27 cellular contexts compared by ENCODE assay signal in genomic region chr3:105513886-105514285, GRCh38.
"Had no signal": no experiment of that assay in that cellular context is flagged by ENCODE, and none has a peak within 500 bp of the region (broad histone marks: within the 10 kb centered on the region; RNA-seq: fewer than 3 reads in every experiment).

No MANE protein-coding gene starts in this region.

- H3K4me3 ChIP-seq: coronary artery, lower lobe of right lung, tibial nerve had no signal

- H3K27ac Mint-ChIP-seq: activated CD4-positive, alpha-beta memory T cell treated with anti-CD3 and anti-CD28 coated beads for 36 hours; activated CD4-positive, alpha-beta T cell treated with anti-CD3 and anti-CD28 coated beads for 36 hours; activated CD8-positive, alpha-beta memory T cell treated with anti-CD3 and anti-CD28 coated beads, Interleukin-2, amount 10 ng/mL, durations not matched to agents 7 days and 5 days; activated naive CD8-positive, alpha-beta T cell treated with anti-CD3 and anti-CD28 coated beads for 36 hours; activated T-helper 17 cell treated with anti-CD3 and anti-CD28 coated beads, Interleukin-2, amount 50 U/mL, for 72 hours; nephron progenitor cell; T-helper 2 cell treated with Interferon-gamma antibody and Interleukin-4, amounts not matched to agents 5 μg/mL and 100 μg/mL, for 36 hours; WTC11 had no signal

- H3K27ac ChIP-seq: coronary artery, lower lobe of right lung, tibial nerve had no signal

- H3K4me1 ChIP-seq: lower lobe of right lung had no signal

- H3K4me3 Mint-ChIP-seq: activated CD4-positive, alpha-beta memory T cell treated with anti-CD3 and anti-CD28 coated beads for 36 hours; activated CD4-positive, alpha-beta T cell treated with anti-CD3 and anti-CD28 coated beads for 36 hours; activated CD8-positive, alpha-beta memory T cell treated with anti-CD3 and anti-CD28 coated beads, Interleukin-2, amount 10 ng/mL, durations not matched to agents 7 days and 5 days; activated naive CD8-positive, alpha-beta T cell treated with anti-CD3 and anti-CD28 coated beads for 36 hours; activated T-helper 17 cell treated with anti-CD3 and anti-CD28 coated beads, Interleukin-2, amount 50 U/mL, for 72 hours; central memory CD8-positive, alpha-beta T cell; nephron progenitor cell; T-helper 2 cell treated with Interferon-gamma antibody and Interleukin-4, amounts not matched to agents 5 μg/mL and 100 μg/mL, for 36 hours; WTC11 had no signal

- ATAC-seq: activated CD4-positive, alpha-beta T cell treated with anti-CD3 and anti-CD28 coated beads for 36 hours; activated CD8-positive, alpha-beta memory T cell treated with anti-CD3 and anti-CD28 coated beads, Interleukin-2, amount 10 ng/mL, durations not matched to agents 7 days and 5 days; activated T-helper 17 cell treated with anti-CD3 and anti-CD28 coated beads, Interleukin-2, amount 50 U/mL, for 72 hours; esophagus mucosa; lower lobe of right lung; stimulated activated naive CD8-positive, alpha-beta T cell treated with anti-CD3 and anti-CD28 coated beads, Interleukin-15, Interleukin-2, amounts not matched to agents 100 U/mL and 50 U/mL, for 24 hours; WTC11 had no signal

- FAIRE-seq: keratinocyte, TTC549, urothelium cell line had no signal

- H3K27me3 ChIP-seq: brain microvascular endothelial cell, tibial nerve had no signal

- H3K9me3 Mint-ChIP-seq: activated CD4-positive, alpha-beta memory T cell treated with anti-CD3 and anti-CD28 coated beads for 36 hours; activated naive CD8-positive, alpha-beta T cell treated with anti-CD3 and anti-CD28 coated beads for 36 hours; activated T-helper 17 cell treated with anti-CD3 and anti-CD28 coated beads, Interleukin-2, amount 50 U/mL, for 72 hours; central memory CD8-positive, alpha-beta T cell; nephron progenitor cell; T-helper 2 cell treated with Interferon-gamma antibody and Interleukin-4, amounts not matched to agents 5 μg/mL and 100 μg/mL, for 36 hours; WTC11 had no signal

- H3K4me1 Mint-ChIP-seq: activated T-helper 17 cell treated with anti-CD3 and anti-CD28 coated beads, Interleukin-2, amount 50 U/mL, for 72 hours; central memory CD8-positive, alpha-beta T cell had no signal

- H3K36me3 Mint-ChIP-seq: activated CD4-positive, alpha-beta memory T cell treated with anti-CD3 and anti-CD28 coated beads for 36 hours; activated CD8-positive, alpha-beta memory T cell treated with anti-CD3 and anti-CD28 coated beads, Interleukin-2, amount 10 ng/mL, durations not matched to agents 7 days and 5 days; activated naive CD8-positive, alpha-beta T cell treated with anti-CD3 and anti-CD28 coated beads for 36 hours; WTC11 had no signal

- H3K9me3 ChIP-seq: lower lobe of right lung, tibial nerve had no signal

- DNase-seq: activated CD4-positive, alpha-beta memory T cell treated with anti-CD3 and anti-CD28 coated beads for 36 hours; activated CD4-positive, alpha-beta T cell treated with anti-CD3 and anti-CD28 coated beads for 36 hours; activated CD8-positive, alpha-beta memory T cell treated with anti-CD3 and anti-CD28 coated beads, Interleukin-2, amount 10 ng/mL, durations not matched to agents 7 days and 5 days; activated naive CD4-positive, alpha-beta T cell; activated naive CD8-positive, alpha-beta T cell treated with anti-CD3 and anti-CD28 coated beads for 36 hours; amniotic stem cell; brain microvascular endothelial cell; hypothalamus; lower lobe of right lung; midbrain; nephron progenitor cell; nucleus accumbens; retina; stimulated activated CD4-positive, alpha-beta T cell treated with anti-CD3 and anti-CD28 coated beads, Interleukin-12 subunit alpha, Interleukin-12 subunit beta, amount 100 ng/mL, for 4 hours; stimulated activated CD4-positive, alpha-beta T cell treated with anti-CD3 and anti-CD28 coated beads, Interleukin-1b, Interleukin-23, amount 100 ng/mL, for 48 hours; stimulated activated naive CD8-positive, alpha-beta T cell treated with anti-CD3 and anti-CD28 coated beads, Interleukin-15, Interleukin-2, amounts not matched to agents 100 U/mL and 50 U/mL, for 24 hours; substantia nigra had no signal

- H3K27me3 Mint-ChIP-seq: activated CD4-positive, alpha-beta memory T cell treated with anti-CD3 and anti-CD28 coated beads for 36 hours; activated CD4-positive, alpha-beta T cell treated with anti-CD3 and anti-CD28 coated beads for 36 hours; activated CD8-positive, alpha-beta memory T cell treated with anti-CD3 and anti-CD28 coated beads, Interleukin-2, amount 10 ng/mL, durations not matched to agents 7 days and 5 days; activated naive CD8-positive, alpha-beta T cell treated with anti-CD3 and anti-CD28 coated beads for 36 hours; activated T-helper 17 cell treated with anti-CD3 and anti-CD28 coated beads, Interleukin-2, amount 50 U/mL, for 72 hours; central memory CD8-positive, alpha-beta T cell had no signal

- H3K36me3 ChIP-seq: brain microvascular endothelial cell, lower lobe of right lung, tibial nerve had no signal
